Comparison of ENCODE assay signal across 21 cellular contexts in genomic region chr2:204899983-204900382, GRCh38.
DNase-seq lines count a peak whose midpoint lies in the region; ATAC-seq and TF ChIP-seq lines count a peak whose summit lies in the region.
"Had no signal": no experiment of that assay in that cellular context is flagged by ENCODE, and none has a peak within 500 bp of the region (broad histone marks: within the 10 kb centered on the region; RNA-seq: fewer than 3 reads in every experiment).

No MANE protein-coding gene starts in this region.

- DNase-seq in activated naive CD4-positive, alpha-beta T cell treated with anti-CD3 and anti-CD28 coated beads, Interleukin-2, amount 10 ng/mL, durations not matched to agents 7 days and 5 days = no peak
- no peak for DNase-seq in activated naive CD4-positive, alpha-beta T cell treated with Interleukin-2 at 50 U/mL for 16 hours
- DNase-seq in smooth muscle cell (lab: John Stamatoyannopoulos, UW; ENCODE audit: unreplicated experiment) (no peak), DMS53 (lab: John Stamatoyannopoulos, UW) (no peak)
- DNase-seq: activated CD4-positive, alpha-beta T cell treated with anti-CD3 and anti-CD28 coated beads for 48 hours; C1 segment of cervical spinal cord; heart right ventricle; Kasumi-1; MV-4-11; NCI-H1694; NCI-H524 treated with DMSO at 0.1 percent for 48 hours; Peyer's patch; psoas muscle; stomach; tibial artery had no signal

- 85% methylated on average over 2 of the region's 2 CpGs for WGBS in smooth muscle cell (ENCODE audit: low lambda C conversion rate)

- no peak overlapping the region for H2AFZ ChIP-seq in smooth muscle cell (ENCODE audit: low read depth)
- H2AFZ ChIP-seq: GM23248 had no signal

- peaks cover 41% of the 10 kb centered on the region for H3K4me1 Mint-ChIP-seq in activated naive CD4-positive, alpha-beta T cell treated with anti-CD3 and anti-CD28 coated beads, Interleukin-2, amount 10 ng/mL, durations not matched to agents 7 days and 5 days
- peaks cover 17% of the 10 kb centered on the region for H3K4me1 Mint-ChIP-seq in activated T-helper 17 cell treated with anti-CD3 and anti-CD28 coated beads, Interleukin-2, amount 50 U/mL, for 72 hours

- peaks cover 12% of the 10 kb centered on the region for H3K4me1 ChIP-seq in smooth muscle cell (ENCODE audit: low read depth)
- H3K4me1 ChIP-seq: heart right ventricle, Peyer's patch, psoas muscle had no signal

- H3K27me3 Mint-ChIP-seq in activated naive CD4-positive, alpha-beta T cell treated with anti-CD3 and anti-CD28 coated beads, Interleukin-2, amount 10 ng/mL, durations not matched to agents 7 days and 5 days = peaks cover 3% of the 10 kb centered on the region
- H3K27me3 Mint-ChIP-seq in activated T-helper 17 cell treated with anti-CD3 and anti-CD28 coated beads, Interleukin-2, amount 50 U/mL, for 72 hours = no peaks in the 10 kb centered on the region

- H3K36me3 Mint-ChIP-seq in activated naive CD4-positive, alpha-beta T cell treated with anti-CD3 and anti-CD28 coated beads, Interleukin-2, amount 10 ng/mL, durations not matched to agents 7 days and 5 days = peaks cover 55% of the 10 kb centered on the region
- no peaks in the 10 kb centered on the region for H3K36me3 Mint-ChIP-seq in activated T-helper 17 cell treated with anti-CD3 and anti-CD28 coated beads, Interleukin-2, amount 50 U/mL, for 72 hours (ENCODE audit: low read depth)

- H3K27me3 ChIP-seq in smooth muscle cell (ENCODE audit: low read depth) = no peaks in the 10 kb centered on the region
- H3K27me3 ChIP-seq: cardiac muscle cell, heart right ventricle, Peyer's patch, stomach, tibial artery had no signal

- peak overlapping the region; percentile 78 for H3K27ac ChIP-seq in smooth muscle cell (ENCODE audit: low read depth)
- H3K27ac ChIP-seq: cardiac muscle cell, GM23248, heart right ventricle, Peyer's patch, psoas muscle, stomach, tibial artery had no signal

- H3K9ac ChIP-seq in smooth muscle cell (ENCODE audit: low read depth) = peak overlapping the region; percentile 31
- H3K9ac ChIP-seq: GM23248 had no signal

- CTCF ChIA-PET in activated naive CD4-positive, alpha-beta T cell treated with anti-CD3 and anti-CD28 coated beads, Interleukin-2, amount 10 ng/mL, durations not matched to agents 7 days and 5 days (lab: Charles Lee) = no interaction called here

- no peak overlapping the region for H3K4me2 ChIP-seq in smooth muscle cell

- H3K27ac Mint-ChIP-seq in activated naive CD4-positive, alpha-beta T cell treated with anti-CD3 and anti-CD28 coated beads, Interleukin-2, amount 10 ng/mL, durations not matched to agents 7 days and 5 days = peak overlapping the region; percentile 71
- H3K27ac Mint-ChIP-seq in activated T-helper 17 cell treated with anti-CD3 and anti-CD28 coated beads, Interleukin-2, amount 50 U/mL, for 72 hours = peak overlapping the region; percentile 18

- H3K4me3 ChIP-seq in smooth muscle cell = no peak overlapping the region
- H3K4me3 ChIP-seq: cardiac muscle cell, GM23248, heart right ventricle, Peyer's patch, psoas muscle, stomach, tibial artery had no signal

- ATAC-seq in HG02884 (IDR thresholded peaks at IDR 0.05; ENCODE audit: unreplicated experiment) (peak; percentile 39), HG03108 (IDR thresholded peaks at IDR 0.05; ENCODE audit: unreplicated experiment) (no peak), GM19035 (IDR thresholded peaks at IDR 0.05; ENCODE audit: unreplicated experiment) (no peak)
- peak; percentile 31 for ATAC-seq in activated T-helper 17 cell treated with anti-CD3 and anti-CD28 coated beads, Interleukin-2, amount 50 U/mL, for 72 hours (replicated peaks)
- ATAC-seq: heart right ventricle, psoas muscle had no signal

- peaks cover 33% of the 10 kb centered on the region for H3K9me3 Mint-ChIP-seq in activated naive CD4-positive, alpha-beta T cell treated with anti-CD3 and anti-CD28 coated beads, Interleukin-2, amount 10 ng/mL, durations not matched to agents 7 days and 5 days
- H3K9me3 Mint-ChIP-seq in activated T-helper 17 cell treated with anti-CD3 and anti-CD28 coated beads, Interleukin-2, amount 50 U/mL, for 72 hours = peaks cover 13% of the 10 kb centered on the region

- no peaks in the 10 kb centered on the region for H4K20me1 ChIP-seq in smooth muscle cell (ENCODE audit: low read depth)

- no peak for TF ChIP-seq CTCF in smooth muscle cell (IDR thresholded peaks at IDR 0.05; ENCODE audit: borderline replicate concordance, insufficient read depth, poor library complexity, severe bottlenecking)

- H3K79me2 ChIP-seq in smooth muscle cell (ENCODE audit: low read depth) = no peaks in the 10 kb centered on the region

- H3K9me3 ChIP-seq in smooth muscle cell (replicated peaks; ENCODE audit: low read depth) = no peaks in the 10 kb centered on the region
- H3K9me3 ChIP-seq: Peyer's patch, stomach, tibial artery had no signal

- no peaks in the 10 kb centered on the region for H3F3A ChIP-seq in smooth muscle cell (ENCODE audit: low read depth)

- no peaks in the 10 kb centered on the region for H3K36me3 ChIP-seq in smooth muscle cell (ENCODE audit: low read depth)
- H3K36me3 ChIP-seq: cardiac muscle cell, heart right ventricle, Peyer's patch, stomach, tibial artery had no signal

- H3K4me3 Mint-ChIP-seq in activated naive CD4-positive, alpha-beta T cell treated with anti-CD3 and anti-CD28 coated beads, Interleukin-2, amount 10 ng/mL, durations not matched to agents 7 days and 5 days = no peak overlapping the region
- H3K4me3 Mint-ChIP-seq in activated T-helper 17 cell treated with anti-CD3 and anti-CD28 coated beads, Interleukin-2, amount 50 U/mL, for 72 hours = peak overlapping the region; percentile 36

Comparison
In these comparisons a context has a peak if more than half of its experiments do, and no peak if none do; other contexts are left out.
1. ATAC-seq: peak in HG02884 (single experiment) and activated T-helper 17 cell treated with anti-CD3 and anti-CD28 coated beads, Interleukin-2, amount 50 U/mL, for 72 hours (single experiment); none in HG03108 (single experiment) and GM19035 (single experiment).